Comparison of ENCODE assay signal across 1 cellular context in genomic region chr14:37650356-37651037, GRCh38.
TF ChIP-seq lines count a peak whose summit lies in the region.

No MANE protein-coding gene starts in this region.

TF ChIP-seq in HepG2, 621 proteins besides CTCF, POLR2A, EP300 and RAD21 (continues in another document):
- no peak for TF ChIP-seq ZNF567 (CRISPR knock-in tag; IDR thresholded peaks at IDR 0.05; ENCODE audit: borderline replicate concordance)
- no peak for TF ChIP-seq ZNF644 (CRISPR knock-in tag; IDR thresholded peaks at IDR 0.05; ENCODE audit: low read depth)
- TF ChIP-seq HNF1B (CRISPR knock-in tag; IDR thresholded peaks at IDR 0.05) = peak; percentile 36; the same call in 1 of the 2 replicates
- TF ChIP-seq LCORL (IDR thresholded peaks at IDR 0.05) = no peak
- peak; percentile 73 for TF ChIP-seq LCORL (CRISPR knock-in tag; IDR thresholded peaks at IDR 0.05)
- TF ChIP-seq FOXA1 (IDR thresholded peaks at IDR 0.05) = peak; percentile 48; the same call in 1 of the 2 replicates
- peak; percentile 81 for TF ChIP-seq FOXA1 (CRISPR knock-in tag; IDR thresholded peaks at IDR 0.05)
- TF ChIP-seq AKNA (CRISPR knock-in tag; IDR thresholded peaks at IDR 0.05; ENCODE audit: borderline replicate concordance) = no peak
- TF ChIP-seq ATF2 (CRISPR knock-in tag; IDR thresholded peaks at IDR 0.05) = no peak
- TF ChIP-seq PHF5A (CRISPR knock-in tag; IDR thresholded peaks at IDR 0.05; ENCODE audit: low read depth, unreplicated experiment) = no peak
- peak; percentile 38; the same call in 1 of the 2 replicates for TF ChIP-seq ELF1 (CRISPR knock-in tag; IDR thresholded peaks at IDR 0.05)
- peak; percentile 78 for TF ChIP-seq PAXIP1 (CRISPR knock-in tag; conservative IDR thresholded peaks at IDR 0.05)
- 0 out of 2 replicates have a peak, but pooled peaks have one; percentile 46 for TF ChIP-seq ZSCAN25 (CRISPR knock-in tag; IDR thresholded peaks at IDR 0.05)
- no peak for TF ChIP-seq ZNF776 (CRISPR knock-in tag; IDR thresholded peaks at IDR 0.05)
- no peak for TF ChIP-seq HNRNPH1 (optimal IDR thresholded peaks at IDR 0.05; ENCODE audit: low read depth, low read length)
- no peak for TF ChIP-seq AGO1 (IDR thresholded peaks at IDR 0.05; ENCODE audit: low read depth, low read length, poor library complexity, severe bottlenecking)
- TF ChIP-seq ZNF704 (CRISPR knock-in tag; IDR thresholded peaks at IDR 0.05; ENCODE audit: borderline replicate concordance) = no peak
- TF ChIP-seq HMGXB3 (CRISPR knock-in tag; IDR thresholded peaks at IDR 0.05; ENCODE audit: borderline replicate concordance) = 0 out of 2 replicates have a peak, but pooled peaks have one; percentile 19
- TF ChIP-seq NPAS2 (CRISPR knock-in tag; IDR thresholded peaks at IDR 0.05; ENCODE audit: borderline replicate concordance) = no peak
- TF ChIP-seq ZNF614 (CRISPR knock-in tag; IDR thresholded peaks at IDR 0.05; ENCODE audit: borderline replicate concordance) = peak; percentile 90; the same call in 1 of the 2 replicates
- peak; percentile 85; the same call in 1 of the 2 replicates for TF ChIP-seq KMT2A (CRISPR knock-in tag; IDR thresholded peaks at IDR 0.05)
- no peak for TF ChIP-seq SMAD9 (CRISPR knock-in tag; IDR thresholded peaks at IDR 0.05)
- TF ChIP-seq AHDC1 (CRISPR knock-in tag; IDR thresholded peaks at IDR 0.05; ENCODE audit: borderline replicate concordance) = peak; percentile 92; the same call in 1 of the 2 replicates
- peak; percentile 40; the same call in 1 of the 2 replicates for TF ChIP-seq ZNF136 (CRISPR knock-in tag; IDR thresholded peaks at IDR 0.05; ENCODE audit: low read depth)
- TF ChIP-seq IKZF4 (CRISPR knock-in tag; IDR thresholded peaks at IDR 0.05; ENCODE audit: borderline replicate concordance, low read depth, not compliant biosample characterization) = no peak
- 0 out of 2 replicates have a peak, but pooled peaks have one; percentile 30 for TF ChIP-seq NR2F2 (IDR thresholded peaks at IDR 0.05; ENCODE audit: borderline replicate concordance, low read depth)
- TF ChIP-seq ZNF558 (CRISPR knock-in tag; IDR thresholded peaks at IDR 0.05; ENCODE audit: borderline replicate concordance) = no peak
- no peak for TF ChIP-seq SOX13 (IDR thresholded peaks at IDR 0.05)
- TF ChIP-seq SOX13 (CRISPR knock-in tag; conservative IDR thresholded peaks at IDR 0.05 in 1 of 2, IDR thresholded peaks at IDR 0.05 in 1 of 2) = peak in 1 of 2 experiments; percentile 78; a peak in 2 of 4 replicates
- peak; percentile 61; the same call in 1 of the 2 replicates for TF ChIP-seq ZBTB25 (CRISPR knock-in tag; IDR thresholded peaks at IDR 0.05)
